12 cellular contexts compared by ENCODE assay signal in the genomic region with DNA sequence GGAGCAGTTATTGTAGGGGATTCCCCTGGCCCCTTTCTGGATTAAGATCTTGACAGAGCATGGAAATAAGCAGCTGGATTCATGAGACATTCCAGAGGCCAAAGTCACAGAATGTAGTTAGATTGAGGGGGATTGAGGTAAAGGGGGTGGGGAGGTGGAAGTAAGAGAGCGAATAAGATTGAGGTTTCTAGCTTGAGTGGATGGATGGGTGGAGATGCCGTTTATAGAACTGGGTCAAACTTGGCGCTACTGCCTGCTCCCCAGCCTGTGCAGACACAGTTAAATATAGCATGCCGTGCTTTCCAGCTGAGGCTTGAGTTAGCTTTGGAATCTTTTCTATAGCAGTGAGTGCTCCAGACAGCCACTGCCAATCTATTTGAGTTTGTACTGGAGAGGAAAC.
DNase-seq lines count a peak whose midpoint lies in the region; FAIRE-seq and TF ChIP-seq lines count a peak whose summit lies in the region.
"Had no signal": no experiment of that assay in that cellular context is flagged by ENCODE, and none has a peak within 500 bp of the region (broad histone marks: within the 10 kb centered on the region; RNA-seq: fewer than 3 reads in every experiment).

No MANE protein-coding gene starts in this region.

- peaks cover 65% of the 10 kb centered on the region for H3K4me1 ChIP-seq in BLaER1
- peaks cover 8 to 24% of the 10 kb centered on the region in 2 experiments for H3K4me1 ChIP-seq in trophoblast cell (ENCODE audit: control insufficient read depth in 1 of 2, insufficient read depth in 2 of 2, low read length in 2 of 2)

- H3K9ac ChIP-seq in BLaER1: peak overlapping the region; percentile 46; the same call in 1 of the 2 replicates
- no peak overlapping the region for H3K9ac ChIP-seq in trophoblast cell (ENCODE audit: low read length)

- H3K36me3 ChIP-seq in BLaER1 (peaks cover 45% of the 10 kb centered on the region), trophoblast cell (ENCODE audit: control insufficient read depth in 1 of 2, insufficient read depth in 2 of 2, low read length in 2 of 2) (peaks cover 0 to 2% of the 10 kb centered on the region in 2 experiments)
- H3K36me3 ChIP-seq: adrenal gland had no signal

- no peak overlapping the region for H3K14ac ChIP-seq in trophoblast cell (ENCODE audit: low read length)

- no peaks in the 10 kb centered on the region for H3K79me1 ChIP-seq in trophoblast cell (ENCODE audit: low read length)

- H3K4me3 ChIP-seq in BLaER1 (peak overlapping the region; percentile 36; the same call in 1 of the 2 replicates), trophoblast cell (ENCODE audit: low read depth, low read length) (no peak overlapping the region)
- H3K4me3 ChIP-seq: adrenal gland had no signal

- H3K9me3 ChIP-seq in BLaER1 (peaks cover 12% of the 10 kb centered on the region; the same call in 1 of the 2 replicates), trophoblast cell (ENCODE audit: insufficient read depth, low read depth, low read length) (no peaks in the 10 kb centered on the region)
- H3K9me3 ChIP-seq: adrenal gland, neutrophil had no signal

- H3K27me3 ChIP-seq in BLaER1: no peaks in the 10 kb centered on the region
- H3K27me3 ChIP-seq in trophoblast cell (ENCODE audit: insufficient read depth, low read length): no peaks in the 10 kb centered on the region
- H3K27me3 ChIP-seq: adrenal gland, neutrophil had no signal

- no peak overlapping the region for H4K91ac ChIP-seq in trophoblast cell (ENCODE audit: low read depth, low read length)

- no peak overlapping the region for H2AK5ac ChIP-seq in trophoblast cell (ENCODE audit: low read length)

- H3K4me2 ChIP-seq in BLaER1 (peak overlapping the region; percentile 82), trophoblast cell (ENCODE audit: low read length) (peak overlapping the region; percentile 22)

- TF ChIP-seq POLR2A in GM12891 (IDR thresholded peaks at IDR 0.05; ENCODE audit: low read depth, low read length): no peak

- no peak overlapping the region for H2BK5ac ChIP-seq in trophoblast cell (ENCODE audit: low read depth, low read length, poor library complexity)

- peaks cover 13% of the 10 kb centered on the region for H3K79me2 ChIP-seq in trophoblast cell (ENCODE audit: control insufficient read depth, insufficient read depth, low read length, poor library complexity)

- H3K23ac ChIP-seq in trophoblast cell (ENCODE audit: low read length): no peak overlapping the region

- no peak for FAIRE-seq in GM12891 (lab: Jason Lieb, UNC)
- FAIRE-seq: GM12892 had no signal

- no peak overlapping the region for H3K18ac ChIP-seq in trophoblast cell (ENCODE audit: low read length)

- no peak overlapping the region for H3K4ac ChIP-seq in trophoblast cell (ENCODE audit: low read depth, low read length)

- DNase-seq in RPMI7951 (ENCODE audit: low read depth) (peak; percentile 88), fibroblast of the conjunctiva (ENCODE audit: low read depth) (peak; percentile 70), trophoblast cell (no peak), Kasumi-1 (lab: John Stamatoyannopoulos, UW) (no peak), KBM-7 (no peak), GM12891 (ENCODE audit: insufficient read length, low spot score) (no peak)
- DNase-seq in NK-92 treated with Interleukin-12 subunit alpha and Interleukin-12 subunit beta, amount 100 ng/mL, for 24 hours (lab: John Stamatoyannopoulos, UW): no peak
- DNase-seq: SIG-M5 had no signal

- in situ Hi-C loops in KBM-7 (cut with MboI; ENCODE audit: low pct_unique_long_range_greater_than_20kb, low sequenced_read_pairs): no loop called here

- H2BK12ac ChIP-seq in trophoblast cell (ENCODE audit: low read length): no peak overlapping the region

- H2BK120ac ChIP-seq in trophoblast cell (ENCODE audit: insufficient read depth, low read length, poor library complexity): no peak overlapping the region

- 100% methylated on average over 2 of the region's 4 CpGs for WGBS in trophoblast cell (ENCODE audit: extremely low coverage, insufficient coverage, insufficient read length)

- no peak overlapping the region for H2AFZ ChIP-seq in trophoblast cell (ENCODE audit: insufficient read depth, low read length, poor library complexity)

- H3K27ac ChIP-seq in BLaER1 (peak overlapping the region; percentile 54), trophoblast cell (ENCODE audit: low read depth, low read length) (no peak overlapping the region)
- H3K27ac ChIP-seq: neutrophil had no signal

- H4K8ac ChIP-seq in trophoblast cell (ENCODE audit: low read depth, low read length): no peak overlapping the region

- H4K20me1 ChIP-seq in BLaER1: peaks cover 99% of the 10 kb centered on the region

- H4K12ac ChIP-seq in trophoblast cell (ENCODE audit: low read depth, low read length): no peak overlapping the region

TF ChIP-seq in GM12891, 5 proteins besides CTCF, POLR2A, EP300 and RAD21:
- no peak for TF ChIP-seq POU2F2 (IDR thresholded peaks at IDR 0.05; ENCODE audit: low read depth, low read length)
- TF ChIP-seq PAX5 (IDR thresholded peaks at IDR 0.05; ENCODE audit: insufficient read depth, low read length, severe bottlenecking): no peak
- TF ChIP-seq SPI1 (IDR thresholded peaks at IDR 0.05; ENCODE audit: low read depth, low read length): no peak

Comparison
In these comparisons a context has a peak if more than half of its experiments do, and no peak if none do; other contexts are left out.
1. DNase-seq: peak in RPMI7951 (single experiment) and fibroblast of the conjunctiva (single experiment); none in trophoblast cell (0 of 2), Kasumi-1 (0 of 2), KBM-7 (single experiment), GM12891 (single experiment) and NK-92 treated with Interleukin-12 subunit alpha and Interleukin-12 subunit beta, amount 100 ng/mL, for 24 hours (single experiment).